ENCODE assay signal across 9 cellular contexts in genomic region chr2:128178650-128179460, GRCh38.
DNase-seq lines count a peak whose midpoint lies in the region; ATAC-seq, FAIRE-seq and TF ChIP-seq lines count a peak whose summit lies in the region.
"Had no signal": no experiment of that assay in that cellular context is flagged by ENCODE, and none has a peak within 500 bp of the region (broad histone marks: within the 10 kb centered on the region; RNA-seq: fewer than 3 reads in every experiment).

No MANE protein-coding gene starts in this region.

- H3K36me3 ChIP-seq in MG63 (peaks cover 76% of the 10 kb centered on the region), H1 (ENCODE audit: control insufficient read depth in 2 of 4, insufficient read depth in 4 of 4, low read length in 3 of 4) (peaks cover 11 to 75% (median 55%) of the 10 kb centered on the region in 4 experiments), mucosa of descending colon (ENCODE audit: low read depth) (peaks cover 8% of the 10 kb centered on the region)

- no peaks in the 10 kb centered on the region for H3K79me1 ChIP-seq in H1 (ENCODE audit: low read depth, low read length)

- no peak for TF ChIP-seq EP300 in H1 (IDR thresholded peaks at IDR 0.05; ENCODE audit: borderline replicate concordance in 1 of 2, low read depth in 2 of 2, low read length in 2 of 2)

- no peak overlapping the region for H2BK12ac ChIP-seq in H1 (ENCODE audit: low read depth, low read length)

- peaks cover 50% of the 10 kb centered on the region for H3K36me3 Mint-ChIP-seq in activated CD4-positive, alpha-beta T cell treated with anti-CD3 and anti-CD28 coated beads for 36 hours (ENCODE audit: low read depth)

- no peak overlapping the region for H2BK15ac ChIP-seq in H1 (ENCODE audit: low read length)

- H3K27ac Mint-ChIP-seq in activated CD4-positive, alpha-beta T cell treated with anti-CD3 and anti-CD28 coated beads for 36 hours = no peak overlapping the region

- no peak overlapping the region for H4K5ac ChIP-seq in H1 (ENCODE audit: insufficient read length, low read depth, low read length)

- H2AK5ac ChIP-seq in H1 (ENCODE audit: low read depth, low read length) = no peak overlapping the region

- no peak overlapping the region for H2BK20ac ChIP-seq in H1 (ENCODE audit: low read length)

- ATAC-seq in GM18502 (IDR thresholded peaks at IDR 0.05; ENCODE audit: poor library complexity, unreplicated experiment) (peak; percentile 81), mucosa of descending colon (peak; percentile 86), GM19452 (IDR thresholded peaks at IDR 0.05; ENCODE audit: unreplicated experiment) (no peak)
- peak; percentile 92 for ATAC-seq in activated CD4-positive, alpha-beta T cell treated with anti-CD3 and anti-CD28 coated beads for 36 hours

- no peaks in the 10 kb centered on the region for H3K27me3 ChIP-seq in MG63
- H3K27me3 ChIP-seq in H1 (replicated peaks in 1 of 4; ENCODE audit: control insufficient read depth in 3 of 4, extremely low read depth in 1 of 4, insufficient read depth in 3 of 4, low read length in 3 of 4) = no peaks in the 10 kb centered on the region

- no peak overlapping the region for H3K4me3 ChIP-seq in AG10803 (ENCODE audit: low read length)
- no peak overlapping the region for H3K4me3 ChIP-seq in MG63
- H3K4me3 ChIP-seq in H1 (ENCODE audit: extremely low read depth in 1 of 4, insufficient read depth in 2 of 4, low read depth in 3 of 4, low read length in 4 of 4) = no peak overlapping the region
- H3K4me3 ChIP-seq in mucosa of descending colon = no peak overlapping the region

- intact Hi-C loops in activated CD4-positive, alpha-beta T cell treated with anti-CD3 and anti-CD28 coated beads for 36 hours (cut with DNase I, micrococcal nuclease) = loop anchor here (1.0 to 10.0 kb wide), 4 partner anchors 54 to 1218 kb away; partner anchors contain the start of gene HS6ST1 (in 1 of the 2)
- intact Hi-C loops in mucosa of descending colon (cut with DNase I, micrococcal nuclease) = loop anchor here (5.0 to 10.0 kb wide), 2 partner anchors 53 to 56 kb away; no protein-coding TSS in a partner anchor

- no peak overlapping the region for H3K23ac ChIP-seq in H1 (ENCODE audit: insufficient read length)

- 75% methylated on average over 9 of the region's 9 CpGs; no CpG with 5 or more reads in 1 of the 2 experiments for WGBS in H1 (ENCODE audit: extremely low coverage in 1 of 2, insufficient coverage in 1 of 2, insufficient read length in 1 of 2, insufficient replicate concordance in 2 of 2, low coverage in 1 of 2, low lambda C conversion rate in 2 of 2, missing lambda C conversion rate in 1 of 2), 2 experiments

- TF ChIP-seq POLR2A in H1 (IDR thresholded peaks at IDR 0.05; ENCODE audit: control extremely low read depth in 1 of 2, low read depth in 2 of 2, low read length in 2 of 2) = no peak

- H3K4me1 ChIP-seq in H1 (replicated peaks in 1 of 4; ENCODE audit: control insufficient read depth in 3 of 4, insufficient read depth in 4 of 4, low read length in 3 of 4) (no peaks in the 10 kb centered on the region), mucosa of descending colon (ENCODE audit: low read depth) (no peaks in the 10 kb centered on the region)

- DNase-seq in AG10803 (ENCODE audit: low read depth) = peak; percentile 74
- DNase-seq in MG63 = peak; percentile 35
- DNase-seq in activated CD4-positive, alpha-beta T cell treated with anti-CD3 and anti-CD28 coated beads for 36 hours = peak; percentile 77
- peak; percentile 17 to 59 for DNase-seq in H1 (ENCODE audit: low read depth in 1 of 2, low spot score in 2 of 2)
- peak in 2 of 3 donors; percentile 70 to 79 for DNase-seq in mucosa of descending colon
- DNase-seq in superior temporal gyrus (ENCODE audit: extremely low spot score) = peak; percentile 91

- no peak overlapping the region for H2AFZ ChIP-seq in H1 (ENCODE audit: low read length)

- POLR2A ChIA-PET in activated CD4-positive, alpha-beta T cell treated with anti-CD3 and anti-CD28 coated beads for 36 hours (lab: Charles Lee) = interaction anchor here (1.0 kb wide), 1 partner anchor 25 kb away, joined by 3 read pairs; no protein-coding TSS in a partner anchor
- POLR2A ChIA-PET in H1 (lab: Charles Lee; ENCODE audit: partially characterized antibody) = no interaction called here

- CTCF ChIA-PET in activated CD4-positive, alpha-beta T cell treated with anti-CD3 and anti-CD28 coated beads for 36 hours (lab: Charles Lee) = interaction anchor here (0.8 to 1.3 kb wide), 8 partner anchors 9 to 142 kb away, joined by 3 to 4 read pairs (median 3); no protein-coding TSS in a partner anchor
- CTCF ChIA-PET in H1 (lab: Charles Lee; ENCODE audit: partially characterized antibody) = interaction anchor here (0.6 to 2.0 kb wide), 19 partner anchors 9 to 1990 kb away, joined by 3 to 7 read pairs (median 3); no protein-coding TSS in a partner anchor

- no peaks in the 10 kb centered on the region for H3K23me2 ChIP-seq in H1 (ENCODE audit: low read depth, low read length)

- no peak overlapping the region for H2BK5ac ChIP-seq in H1 (ENCODE audit: low read depth, low read length)

- no peak overlapping the region for H3K14ac ChIP-seq in H1 (ENCODE audit: insufficient read length)

- H3K27ac ChIP-seq in H1 (ENCODE audit: low read depth, low read length) = no peak overlapping the region

- TF ChIP-seq CTCF in AG10803 (conservative IDR thresholded peaks at IDR 0.05; ENCODE audit: low read length) = peak; percentile 88
- TF ChIP-seq CTCF in H1 (IDR thresholded peaks at IDR 0.05; ENCODE audit: control extremely low read depth in 1 of 3, insufficient read depth in 1 of 3, low read depth in 1 of 3, low read length in 3 of 3) = peak; percentile 77 to 94 (median 80)
- TF ChIP-seq CTCF in mucosa of descending colon (IDR thresholded peaks at IDR 0.05) = peak; percentile 48

- H3K4me3 Mint-ChIP-seq in activated CD4-positive, alpha-beta T cell treated with anti-CD3 and anti-CD28 coated beads for 36 hours = no peak overlapping the region
- H3K4me3 Mint-ChIP-seq: IgD-negative memory B cell had no signal

- no peak overlapping the region for H3K56ac ChIP-seq in H1 (replicated peaks; ENCODE audit: insufficient read length, low read depth, low read length)

- no peak overlapping the region for H3K4me2 ChIP-seq in H1 (ENCODE audit: insufficient read depth in 1 of 2, low read depth in 2 of 2, low read length in 2 of 2)

- H3K4me1 Mint-ChIP-seq in activated CD4-positive, alpha-beta T cell treated with anti-CD3 and anti-CD28 coated beads for 36 hours = peaks cover 2% of the 10 kb centered on the region
- H3K4me1 Mint-ChIP-seq: IgD-negative memory B cell had no signal

- no peak overlapping the region for H3K18ac ChIP-seq in H1 (ENCODE audit: extremely low read depth, low read length)

- H4K20me1 ChIP-seq in H1 (replicated peaks in 1 of 2; ENCODE audit: control insufficient read depth in 1 of 2, insufficient read depth in 2 of 2, low read length in 2 of 2) = no peaks in the 10 kb centered on the region

- no peaks in the 10 kb centered on the region for H3K79me2 ChIP-seq in H1 (ENCODE audit: control insufficient read depth in 1 of 2, insufficient read depth in 2 of 2, low read length in 2 of 2)

- no peaks in the 10 kb centered on the region for H3K27me3 Mint-ChIP-seq in activated CD4-positive, alpha-beta T cell treated with anti-CD3 and anti-CD28 coated beads for 36 hours
- H3K27me3 Mint-ChIP-seq: IgD-negative memory B cell had no signal

- no peak overlapping the region for H4K91ac ChIP-seq in H1 (replicated peaks; ENCODE audit: insufficient read length, low read length)

- no peak overlapping the region for H4K8ac ChIP-seq in H1 (ENCODE audit: extremely low read depth, insufficient read depth, low read length)

- H3K9me3 ChIP-seq in MG63 (no peaks in the 10 kb centered on the region), H1 (ENCODE audit: insufficient read depth in 2 of 2, low read depth in 1 of 2, low read length in 1 of 2) (no peaks in the 10 kb centered on the region), mucosa of descending colon (no peaks in the 10 kb centered on the region)

- H2BK120ac ChIP-seq in H1 (replicated peaks; ENCODE audit: low read depth, low read length) = no peak overlapping the region

- FAIRE-seq in H1 (lab: Jason Lieb, UNC) = peak; percentile 42

- no peak overlapping the region for H3K4ac ChIP-seq in H1 (replicated peaks; ENCODE audit: insufficient read length, low read depth, low read length)

- H3K9me3 Mint-ChIP-seq in activated CD4-positive, alpha-beta T cell treated with anti-CD3 and anti-CD28 coated beads for 36 hours (ENCODE audit: low read depth) = no peaks in the 10 kb centered on the region
- H3K9me3 Mint-ChIP-seq: IgD-negative memory B cell had no signal

- no peak overlapping the region for H3K9ac ChIP-seq in H1 (replicated peaks in 1 of 4; ENCODE audit: extremely low read depth in 1 of 4, low read depth in 3 of 4, low read length in 3 of 4)

- TF ChIP-seq RAD21 in H1 (IDR thresholded peaks at IDR 0.05 in 1 of 2, conservative IDR thresholded peaks at IDR 0.05 in 1 of 2; ENCODE audit: low read depth in 2 of 2, low read length in 2 of 2) = peak; percentile 90 to 92

TF ChIP-seq in H1, 55 proteins besides CTCF, POLR2A, EP300 and RAD21 (continues in another document):
- TF ChIP-seq ATF2 (IDR thresholded peaks at IDR 0.05; ENCODE audit: low read length) = 0 out of 2 replicates have a peak, but pooled peaks have one; percentile 27
- no peak for TF ChIP-seq GTF2F1 (IDR thresholded peaks at IDR 0.05; ENCODE audit: borderline replicate concordance, low read depth, low read length)
- TF ChIP-seq KDM5A (IDR thresholded peaks at IDR 0.05; ENCODE audit: low read length) = no peak
- no peak for TF ChIP-seq EZH2 (IDR thresholded peaks at IDR 0.05; ENCODE audit: low read depth, low read length, severe bottlenecking)
- TF ChIP-seq FOSL1 (IDR thresholded peaks at IDR 0.05; ENCODE audit: insufficient read depth, low read depth, low read length) = no peak
- TF ChIP-seq SIX5 (IDR thresholded peaks at IDR 0.05; ENCODE audit: low read depth, low read length) = no peak
- TF ChIP-seq EGR1 (IDR thresholded peaks at IDR 0.05; ENCODE audit: borderline replicate concordance, low read depth, low read length) = no peak
- no peak for TF ChIP-seq ASH2L (IDR thresholded peaks at IDR 0.05; ENCODE audit: low read length)
- peak; percentile 62; the same call in 1 of the 2 replicates for TF ChIP-seq TEAD4 (IDR thresholded peaks at IDR 0.05; ENCODE audit: low read depth, low read length)
- TF ChIP-seq RNF2 (IDR thresholded peaks at IDR 0.05; ENCODE audit: borderline replicate concordance, low read depth, low read length, missing control alignments, poor library complexity, severe bottlenecking) = no peak

Comparison
In these comparisons a context has a peak if more than half of its experiments do, and no peak if none do; other contexts are left out.
1. DNase-seq: peak in every context shown above with its lines; median percentile 91 in superior temporal gyrus; 77 in activated CD4-positive, alpha-beta T cell treated with anti-CD3 and anti-CD28 coated beads for 36 hours; 74 in mucosa of descending colon; 74 in AG10803; 38 in H1; 35 in MG63.